In the genomic region with DNA sequence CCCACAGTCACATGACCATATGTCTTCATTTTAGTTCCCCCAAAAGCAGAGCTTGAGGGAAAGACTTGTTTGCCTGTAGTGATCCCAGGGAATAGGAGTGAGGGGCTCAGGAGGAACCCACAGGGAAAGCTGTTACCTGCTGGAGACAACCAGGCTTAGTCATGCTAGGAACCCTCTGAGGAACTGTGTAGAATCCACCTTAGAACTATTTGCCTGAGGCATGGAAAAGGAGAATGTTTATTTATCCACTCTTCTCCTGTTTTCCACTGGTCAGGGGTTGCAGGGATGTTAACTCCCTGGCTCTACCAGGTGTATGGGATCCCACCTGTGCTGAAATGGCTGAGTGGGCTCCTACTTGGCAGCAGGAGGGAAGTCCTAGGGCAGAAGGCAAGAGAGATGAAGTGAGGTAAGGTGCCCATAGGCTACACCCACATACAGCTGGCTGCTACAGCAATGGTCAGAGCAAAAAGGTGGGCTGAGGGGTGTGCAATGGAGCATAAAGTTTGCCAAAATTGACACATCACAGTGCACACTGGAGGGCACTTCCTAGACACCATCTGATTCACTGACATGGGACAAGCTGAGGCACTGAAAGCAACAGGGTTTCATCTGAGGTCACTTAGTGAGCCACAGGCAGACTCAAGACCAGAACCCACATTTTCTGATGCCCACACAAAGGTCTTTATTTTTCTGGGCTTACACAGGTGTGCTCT, we compare ENCODE assay signal across 1 cellular context.
TF ChIP-seq lines count a peak whose summit lies in the region.

No MANE protein-coding gene starts in this region.

TF ChIP-seq in K562, 482 proteins besides CTCF, POLR2A, EP300 and RAD21:
- TF ChIP-seq TFE3 (CRISPR knock-in tag; IDR thresholded peaks at IDR 0.05), result peak; percentile 42; the same call in 1 of the 2 replicates
- TF ChIP-seq XRCC3 (IDR thresholded peaks at IDR 0.05), result no peak
TF ChIP-seq in K562: peak in this region for 1.
